Comparison of ENCODE assay signal across 1 cellular context in genomic region chr18:21278218-21278617, GRCh38. TPM values are rescaled to one million over a fixed set of nuclear protein-coding genes. Genes with fewer than 3 reads are reported as not detected.
"Had no signal": no experiment of that assay in that cellular context is flagged by ENCODE, and none has a peak within 500 bp of the region (broad histone marks: within the 10 kb centered on the region; RNA-seq: fewer than 3 reads in every experiment).

No MANE protein-coding gene starts in this region.

RNA-seq across cellular contexts. Expression of gene GREB1L, which starts 36.2 kb away (rescaled TPM):
- total RNA-seq: esophagus mucosa had no signal
